24 cellular contexts compared by ENCODE assay signal in the genomic region with DNA sequence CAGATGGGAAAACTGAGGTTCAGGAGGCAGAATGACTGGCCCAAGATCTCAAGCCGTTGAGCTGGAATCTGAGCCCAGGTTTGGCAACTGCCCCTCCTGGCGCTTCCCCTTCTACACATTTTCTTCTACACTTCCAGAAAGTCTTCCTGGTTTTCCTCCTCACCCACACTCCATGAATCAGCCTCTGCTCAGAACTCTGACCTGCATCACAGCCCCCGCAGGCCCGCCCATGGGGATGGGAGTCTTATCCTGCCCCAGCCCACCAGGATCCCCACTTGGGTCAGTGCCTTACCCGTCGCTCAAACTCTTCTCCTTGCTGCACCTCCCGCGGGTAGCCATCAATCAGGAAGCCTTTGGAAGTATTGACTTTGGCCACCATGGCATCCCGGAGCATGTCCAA. TPM values are rescaled to one million over a fixed set of nuclear protein-coding genes. Genes with fewer than 3 reads are reported as not detected.
A peak's percentile ranks its signal among the peaks of the same experiment; 100 is the strongest.
DNase-seq lines count a peak whose midpoint lies in the region; ATAC-seq and TF ChIP-seq lines count a peak whose summit lies in the region.
"Had no signal": no experiment of that assay in that cellular context is flagged by ENCODE, and none has a peak within 500 bp of the region (broad histone marks: within the 10 kb centered on the region; RNA-seq: fewer than 3 reads in every experiment).

No MANE protein-coding gene starts in this region.

- 81 to 96% (median 93%) methylated on average over 9 of the region's 9 CpGs for WGBS in stomach, 5 donors

- no peaks in the 10 kb centered on the region for H4K20me1 ChIP-seq in neural progenitor cell (ENCODE audit: low read depth)

- H3F3A ChIP-seq in neural progenitor cell (ENCODE audit: low read depth), result no peaks in the 10 kb centered on the region

- TF ChIP-seq CTCF in neural progenitor cell (IDR thresholded peaks at IDR 0.05) (no peak), stomach (IDR thresholded peaks at IDR 0.05) (no peak)

- H3K36me3 ChIP-seq in neural progenitor cell, result no peaks in the 10 kb centered on the region
- peaks cover 8 to 61% (median 48%) of the 10 kb centered on the region in 4 donors for H3K36me3 ChIP-seq in stomach
- H3K36me3 ChIP-seq: Peyer's patch, SJCRH30 had no signal

- no peak for ATAC-seq in stimulated activated naive CD8-positive, alpha-beta T cell treated with anti-CD3 and anti-CD28 coated beads, Interleukin-15, Interleukin-2, amounts not matched to agents 100 U/mL and 50 U/mL, for 24 hours
- no peak for ATAC-seq in central memory CD8-positive, alpha-beta T cell (replicated peaks; ENCODE audit: extremely low read depth, poor library complexity, severe bottlenecking)
- no peak for ATAC-seq in GM19328 (IDR thresholded peaks at IDR 0.05; ENCODE audit: unreplicated experiment)
- ATAC-seq: HCT116 had no signal

- H3K4me3 ChIP-seq in neural progenitor cell, result no peak overlapping the region
- no peak overlapping the region for H3K4me3 ChIP-seq in stomach
- H3K4me3 ChIP-seq: Peyer's patch, SJCRH30 had no signal

- no peak for TF ChIP-seq EP300 in stomach (IDR thresholded peaks at IDR 0.05)

- no peak overlapping the region for H3K27ac ChIP-seq in neural progenitor cell
- no peak overlapping the region for H3K27ac ChIP-seq in stomach
- H3K27ac ChIP-seq: Peyer's patch, SJCRH30 had no signal

- no peak for TF ChIP-seq POLR2A in stomach (IDR thresholded peaks at IDR 0.05)

- H3K9me3 Mint-ChIP-seq in stimulated activated naive CD8-positive, alpha-beta T cell treated with anti-CD3 and anti-CD28 coated beads, Interleukin-15, Interleukin-2, amounts not matched to agents 100 ng/mL and 50 ng/mL, for 24 hours, result no peaks in the 10 kb centered on the region
- H3K9me3 Mint-ChIP-seq in central memory CD8-positive, alpha-beta T cell, result no peaks in the 10 kb centered on the region
- H3K9me3 Mint-ChIP-seq in neural progenitor cell, result no peaks in the 10 kb centered on the region
- H3K9me3 Mint-ChIP-seq: CD8-positive, alpha-beta memory T cell had no signal

- no peak overlapping the region for H3K4me3 Mint-ChIP-seq in stimulated activated naive CD8-positive, alpha-beta T cell treated with anti-CD3 and anti-CD28 coated beads, Interleukin-15, Interleukin-2, amounts not matched to agents 100 ng/mL and 50 ng/mL, for 24 hours
- H3K4me3 Mint-ChIP-seq in central memory CD8-positive, alpha-beta T cell, result no peak overlapping the region
- H3K4me3 Mint-ChIP-seq in neural progenitor cell, result peak overlapping the region; percentile 49

- H3K4me1 Mint-ChIP-seq in stimulated activated naive CD8-positive, alpha-beta T cell treated with anti-CD3 and anti-CD28 coated beads, Interleukin-15, Interleukin-2, amounts not matched to agents 100 ng/mL and 50 ng/mL, for 24 hours (ENCODE audit: low read depth), result no peaks in the 10 kb centered on the region
- no peaks in the 10 kb centered on the region for H3K4me1 Mint-ChIP-seq in central memory CD8-positive, alpha-beta T cell
- H3K4me1 Mint-ChIP-seq in neural progenitor cell, result peaks cover 52% of the 10 kb centered on the region
- H3K4me1 Mint-ChIP-seq: CD8-positive, alpha-beta memory T cell had no signal

- H3K27me3 Mint-ChIP-seq in stimulated activated naive CD8-positive, alpha-beta T cell treated with anti-CD3 and anti-CD28 coated beads, Interleukin-15, Interleukin-2, amounts not matched to agents 100 ng/mL and 50 ng/mL, for 24 hours, result no peaks in the 10 kb centered on the region
- no peaks in the 10 kb centered on the region for H3K27me3 Mint-ChIP-seq in central memory CD8-positive, alpha-beta T cell
- H3K27me3 Mint-ChIP-seq in neural progenitor cell (ENCODE audit: insufficient read depth, low read depth), result peaks cover 10% of the 10 kb centered on the region
- H3K27me3 Mint-ChIP-seq: CD8-positive, alpha-beta memory T cell had no signal

- peak overlapping the region; percentile 31 for H3K27ac Mint-ChIP-seq in stimulated activated naive CD8-positive, alpha-beta T cell treated with anti-CD3 and anti-CD28 coated beads, Interleukin-15, Interleukin-2, amounts not matched to agents 100 ng/mL and 50 ng/mL, for 24 hours
- H3K27ac Mint-ChIP-seq in central memory CD8-positive, alpha-beta T cell (ENCODE audit: low read depth), result peak overlapping the region; percentile 14
- H3K27ac Mint-ChIP-seq in neural progenitor cell, result no peak overlapping the region

- H3K27me3 ChIP-seq in neural progenitor cell (no peaks in the 10 kb centered on the region), stomach (no peaks in the 10 kb centered on the region)
- H3K27me3 ChIP-seq: Peyer's patch, SJCRH30 had no signal

- no peaks in the 10 kb centered on the region for H3K36me3 Mint-ChIP-seq in stimulated activated naive CD8-positive, alpha-beta T cell treated with anti-CD3 and anti-CD28 coated beads, Interleukin-15, Interleukin-2, amounts not matched to agents 100 ng/mL and 50 ng/mL, for 24 hours (ENCODE audit: low read depth)
- H3K36me3 Mint-ChIP-seq in central memory CD8-positive, alpha-beta T cell (ENCODE audit: insufficient read depth), result peaks cover 5% of the 10 kb centered on the region
- H3K36me3 Mint-ChIP-seq in neural progenitor cell, result no peaks in the 10 kb centered on the region

- no peak overlapping the region for H2AFZ ChIP-seq in neural progenitor cell (replicated peaks)

- H3K9ac ChIP-seq in neural progenitor cell, result no peak overlapping the region

- H3K4me1 ChIP-seq in neural progenitor cell (no peaks in the 10 kb centered on the region), stomach (peaks cover 31 to 36% (median 34%) of the 10 kb centered on the region in 4 donors)
- H3K4me1 ChIP-seq: SJCRH30 had no signal

- no peak overlapping the region for H3K4me2 ChIP-seq in neural progenitor cell

- H3K9me3 ChIP-seq in neural progenitor cell (ENCODE audit: low read depth), result no peaks in the 10 kb centered on the region
- no peaks in the 10 kb centered on the region for H3K9me3 ChIP-seq in stomach
- H3K9me3 ChIP-seq: Peyer's patch, SJCRH30 had no signal

- no peak for DNase-seq in stimulated activated naive CD8-positive, alpha-beta T cell treated with anti-CD3 and anti-CD28 coated beads, Interleukin-15, Interleukin-2, amounts not matched to agents 100 U/mL and 50 U/mL, for 24 hours
- DNase-seq in central memory CD8-positive, alpha-beta T cell (ENCODE audit: low spot score in 2 of 2), result no peak
- DNase-seq in neural progenitor cell (ENCODE audit: low spot score), result no peak
- DNase-seq in NCI-H1092 treated with DMSO at 0.1 percent for 48 hours (lab: John Stamatoyannopoulos, UW), result no peak
- no peak for DNase-seq in stomach
- DNase-seq in islet precursor cell, result no peak
- DNase-seq: AML-193; C1 segment of cervical spinal cord; Calu3; CD8-positive, alpha-beta memory T cell; DMS153; GDM1; KG1; NCI-H1092; NCI-H1436 treated with DMSO at 0.1 percent for 48 hours; NCI-H2029; NCI-H2227 treated with DMSO at 0.1 percent for 48 hours; NCI-H524 treated with DMSO at 0.1 percent for 48 hours; NCI-H82; Peyer's patch; SJCRH30 had no signal

- H3K79me2 ChIP-seq in neural progenitor cell (ENCODE audit: low read depth), result no peaks in the 10 kb centered on the region

- intact Hi-C loops in stomach (cut with DNase I; ENCODE audit: low total_unique reads), result no loop called here

RNA-seq across cellular contexts. Expression of a gene that starts 5.9 kb away (rescaled TPM):
- 20.5 and 25.6 TPM in 2 replicates for total RNA-seq in neural progenitor cell (ENCODE audit: low replicate concordance)
- 10 to 100 TPM in 3 of 5 donors, 1 to 10 TPM in 1, not detected in 1; 7.2 to 88.3 (median 39.8) TPM for total RNA-seq in stomach
- polyA plus RNA-seq in stomach, result 10 to 100 TPM; 64.4 to 92.1 (median 89.7) TPM

RNA-seq across cellular contexts. Expression of a gene that starts 17.1 kb away (rescaled TPM):
- total RNA-seq in neural progenitor cell (ENCODE audit: low replicate concordance) (0.19 TPM in 1 of 2 replicates, not detected in the other), stomach (10 to 100 TPM in 4 of 5 donors, 1 to 10 TPM in 1; 4.0 to 58.5 (median 44.3) TPM)
- 10 to 100 TPM; 16.0 to 28.8 (median 21.5) TPM for polyA plus RNA-seq in stomach
- total RNA-seq: Calu3 had no signal

RNA-seq across cellular contexts. Expression of a gene that starts 27.9 kb away (rescaled TPM):
- total RNA-seq in neural progenitor cell (ENCODE audit: low replicate concordance) (14.3 and 42.7 TPM in 2 replicates), stomach (100 to 1,000 TPM in 2 of 5 donors, 10 to 100 TPM in 3; 18.0 to 145 (median 92.4) TPM)
- 10 to 100 TPM; 32.8 to 63.8 (median 42.2) TPM for polyA plus RNA-seq in stomach

RNA-seq across cellular contexts. Expression of a gene that starts 45.3 kb away (rescaled TPM):
- total RNA-seq in neural progenitor cell (ENCODE audit: low replicate concordance) (5.5 and 11.1 TPM in 2 replicates), stomach (10 to 100 TPM in 3 of 5 donors, 1 to 10 TPM in 2; 3.7 to 33.6 (median 14.5) TPM)
- 10 to 100 TPM; 10.5 to 14.2 (median 11.8) TPM for polyA plus RNA-seq in stomach

RNA-seq across cellular contexts. Expression of a gene that starts 59.0 kb away (rescaled TPM):
- total RNA-seq in neural progenitor cell (ENCODE audit: low replicate concordance), result 1.4 and 8.8 TPM in 2 replicates
- 10 to 100 TPM in 3 of 5 donors, under 1 TPM in 1, not detected in 1; 0.55 to 98.0 (median 19.1) TPM for total RNA-seq in stomach
- 1 to 10 TPM in 2 of 3 donors, under 1 TPM in 1; 0.50 to 3.3 (median 2.3) TPM for polyA plus RNA-seq in stomach
